24 cellular contexts compared by ENCODE assay signal in the genomic region with DNA sequence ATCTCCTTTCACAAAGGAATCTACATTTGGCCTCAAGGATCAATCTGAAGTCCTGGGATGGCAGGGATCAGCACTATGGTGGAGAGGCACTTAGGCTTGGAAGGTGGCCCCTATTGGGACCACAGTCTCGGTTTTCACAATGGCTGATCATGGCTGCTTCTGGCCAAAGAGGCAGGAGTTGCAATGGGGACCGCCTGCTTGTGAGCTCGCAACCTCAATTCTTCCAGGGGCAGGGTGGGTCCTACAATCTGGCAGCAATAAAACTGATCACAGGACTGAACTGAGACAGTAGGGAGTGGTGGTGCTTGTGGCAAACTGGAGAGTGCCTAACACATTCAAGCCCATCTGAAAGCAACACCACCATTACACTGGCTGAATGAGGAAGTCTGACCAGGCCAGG.
"Had no signal": no experiment of that assay in that cellular context is flagged by ENCODE, and none has a peak within 500 bp of the region (broad histone marks: within the 10 kb centered on the region; RNA-seq: fewer than 3 reads in every experiment).

No MANE protein-coding gene starts in this region.

- H3K36me3 Mint-ChIP-seq: activated CD8-positive, alpha-beta memory T cell treated with anti-CD3 and anti-CD28 coated beads, Interleukin-2, amount 10 ng/mL, durations not matched to agents 7 days and 5 days had no signal

- H3K9me3 ChIP-seq: ascending aorta, body of pancreas had no signal

- H3K27me3 ChIP-seq: ascending aorta, body of pancreas had no signal

- H3K36me3 ChIP-seq: ascending aorta had no signal

- ATAC-seq: activated CD4-positive, CD25-positive, alpha-beta regulatory T cell treated with anti-CD3 and anti-CD28 coated beads, Interleukin-2, amount 50 U/mL, for 24 hours; activated CD8-positive, alpha-beta memory T cell treated with anti-CD3 and anti-CD28 coated beads, Interleukin-2, amount 10 ng/mL, durations not matched to agents 7 days and 5 days; activated naive CD4-positive, alpha-beta T cell treated with anti-CD3 and anti-CD28 coated beads, Interleukin-2, amount 50 U/mL, for 72 hours; activated naive CD8-positive, alpha-beta T cell treated with anti-CD3 and anti-CD28 coated beads, Interleukin-2, amount 50 U/mL, for 24 hours; activated T-cell treated with anti-CD3 and anti-CD28 coated beads, Interleukin-2, amount 50 U/mL, for 72 hours; body of pancreas had no signal

- H3K4me2 ChIP-seq: PC-9 had no signal

- H3K4me1 ChIP-seq: ascending aorta, body of pancreas had no signal

- H3K4me3 ChIP-seq: ascending aorta, body of pancreas, K562, PC-9 had no signal

- H2AFZ ChIP-seq: PC-9 had no signal

- H3K27ac Mint-ChIP-seq: activated CD8-positive, alpha-beta memory T cell treated with anti-CD3 and anti-CD28 coated beads, Interleukin-2, amount 10 ng/mL, durations not matched to agents 7 days and 5 days; activated naive CD4-positive, alpha-beta T cell treated with anti-CD3 and anti-CD28 coated beads, Interleukin-2, amount 50 U/mL, for 72 hours; activated naive CD8-positive, alpha-beta T cell treated with anti-CD3 and anti-CD28 coated beads, Interleukin-2, amount 50 U/mL, for 24 hours; activated T-cell treated with anti-CD3 and anti-CD28 coated beads, Interleukin-2, amount 50 U/mL, for 72 hours; T-helper 1 cell treated with Interleukin-12 subunit alpha and Interleukin-12 subunit beta and Interleukin-4 antibody, amounts not matched to agents 30 μg/mL and 1 μg/mL, for 36 hours had no signal

- DNase-seq: activated CD4-positive, alpha-beta T cell treated with anti-CD3 and anti-CD28 coated beads for 4 hours; activated CD4-positive, alpha-beta T cell treated with anti-CD3 and anti-CD28 coated beads, Interleukin-2, amount 50 U/mL, for 48 hours; activated CD8-positive, alpha-beta memory T cell treated with anti-CD3 and anti-CD28 coated beads, Interleukin-2, amount 10 ng/mL, durations not matched to agents 7 days and 5 days; activated naive CD4-positive, alpha-beta T cell treated with Interleukin-2 at 50 U/mL for 16 hours; activated naive CD8-positive, alpha-beta T cell treated with anti-CD3 and anti-CD28 coated beads, Interleukin-2, amount 50 U/mL, for 24 hours; activated T-cell treated with anti-CD3 and anti-CD28 coated beads, Interleukin-2, amount 50 U/mL, for 72 hours; amniotic stem cell; body of pancreas; Karpas-422; MM.1S; NCI-H1105 treated with DMSO at 0.1 percent for 48 hours; NCI-H1436 treated with DMSO at 0.1 percent for 48 hours; NCI-H187 treated with DMSO at 0.1 percent for 48 hours; NCI-H2081 treated with DMSO at 0.1 percent for 48 hours; NCI-H446; NCI-H524; PC-9; SHP77 treated with DMSO at 0.1 percent for 48 hours had no signal

- H3K4me3 Mint-ChIP-seq: activated CD8-positive, alpha-beta memory T cell treated with anti-CD3 and anti-CD28 coated beads, Interleukin-2, amount 10 ng/mL, durations not matched to agents 7 days and 5 days; activated naive CD8-positive, alpha-beta T cell treated with anti-CD3 and anti-CD28 coated beads, Interleukin-2, amount 50 U/mL, for 24 hours; activated T-cell treated with anti-CD3 and anti-CD28 coated beads, Interleukin-2, amount 50 U/mL, for 72 hours; central memory CD8-positive, alpha-beta T cell; T-helper 1 cell treated with Interleukin-12 subunit alpha and Interleukin-12 subunit beta and Interleukin-4 antibody, amounts not matched to agents 30 μg/mL and 1 μg/mL, for 36 hours had no signal

- H3K27me3 Mint-ChIP-seq: activated CD8-positive, alpha-beta memory T cell treated with anti-CD3 and anti-CD28 coated beads, Interleukin-2, amount 10 ng/mL, durations not matched to agents 7 days and 5 days; activated naive CD8-positive, alpha-beta T cell treated with anti-CD3 and anti-CD28 coated beads, Interleukin-2, amount 50 U/mL, for 24 hours; central memory CD8-positive, alpha-beta T cell had no signal

- H3K27ac ChIP-seq: ascending aorta, body of pancreas, PC-9 had no signal

- H3K9me3 Mint-ChIP-seq: central memory CD8-positive, alpha-beta T cell had no signal

- H3K4me1 Mint-ChIP-seq: activated CD8-positive, alpha-beta memory T cell treated with anti-CD3 and anti-CD28 coated beads, Interleukin-2, amount 10 ng/mL, durations not matched to agents 7 days and 5 days; activated naive CD8-positive, alpha-beta T cell treated with anti-CD3 and anti-CD28 coated beads, Interleukin-2, amount 50 U/mL, for 24 hours; central memory CD8-positive, alpha-beta T cell had no signal
